32 cellular contexts compared by ENCODE assay signal in genomic region chr7:137142376-137142775, GRCh38.
DNase-seq lines count a peak whose midpoint lies in the region; ATAC-seq and TF ChIP-seq lines count a peak whose summit lies in the region.
"Had no signal": no experiment of that assay in that cellular context is flagged by ENCODE, and none has a peak within 500 bp of the region (broad histone marks: within the 10 kb centered on the region; RNA-seq: fewer than 3 reads in every experiment).

No MANE protein-coding gene starts in this region.

- H3K36me3 Mint-ChIP-seq in glutamatergic neuron (ENCODE audit: unreplicated experiment) = no peaks in the 10 kb centered on the region
- H3K36me3 Mint-ChIP-seq in immature natural killer cell = peaks cover 0 to 4% (median 0%) of the 10 kb centered on the region in 3 donors
- H3K36me3 Mint-ChIP-seq in Caco-2 (ENCODE audit: insufficient read depth, unreplicated experiment) = no peaks in the 10 kb centered on the region
- H3K36me3 Mint-ChIP-seq: activated CD4-positive, alpha-beta memory T cell treated with anti-CD3 and anti-CD28 coated beads for 36 hours; activated naive CD4-positive, alpha-beta T cell treated with anti-CD3 and anti-CD28 coated beads, Interleukin-2, amount 50 U/mL, for 72 hours; CD8-positive, alpha-beta T cell had no signal

- H3K4me1 ChIP-seq in ACC112 (ENCODE audit: control insufficient read depth, insufficient read depth, low read length, unreplicated experiment) (peaks cover 3% of the 10 kb centered on the region), Caco-2 (no peaks in the 10 kb centered on the region)
- H3K4me1 ChIP-seq: A549, esophagus squamous epithelium had no signal

- ATAC-seq in GM21515 (IDR thresholded peaks at IDR 0.05; ENCODE audit: unreplicated experiment) = no peak
- ATAC-seq: A549; activated naive CD4-positive, alpha-beta T cell treated with anti-CD3 and anti-CD28 coated beads, Interleukin-2, amount 50 U/mL, for 72 hours; CD8-positive, alpha-beta T cell; natural killer cell had no signal

- POLR2A ChIA-PET in Caco-2 (lab: Charles Lee) = no interaction called here

- H3K4me1 Mint-ChIP-seq in glutamatergic neuron (ENCODE audit: low read depth, unreplicated experiment) (no peaks in the 10 kb centered on the region), immature natural killer cell (no peaks in the 10 kb centered on the region), Caco-2 (ENCODE audit: low read depth, unreplicated experiment) (no peaks in the 10 kb centered on the region)
- H3K4me1 Mint-ChIP-seq: B cell; central memory CD8-positive, alpha-beta T cell; endodermal cell; natural killer cell had no signal

- H3K79me2 ChIP-seq in ACC112 (ENCODE audit: control insufficient read depth, insufficient read depth, low read length, unreplicated experiment) = no peaks in the 10 kb centered on the region

- CTCF ChIA-PET in Caco-2 (lab: Charles Lee) = no interaction called here

- DNase-seq in HS-5 (ENCODE audit: low read depth) (peak; percentile 29), RPMI7951 (ENCODE audit: low read depth) (peak; percentile 91), fibroblast of mammary gland (ENCODE audit: low read depth) (peak; percentile 42), glutamatergic neuron (no peak), immature natural killer cell (no peak), Caco-2 (no peak)
- DNase-seq: activated CD4-positive, alpha-beta memory T cell treated with anti-CD3 and anti-CD28 coated beads for 36 hours; activated CD4-positive, CD25-positive, alpha-beta regulatory T cell treated with anti-CD3 and anti-CD28 coated beads, Interleukin-2, amount 50 U/mL, for 72 hours; activated T-cell treated with anti-CD3 and anti-CD28 coated beads for 4 hours; aorta; CD8-positive, alpha-beta T cell; endodermal cell; esophagus squamous epithelium; H9; Karpas-422; natural killer cell; NCI-H1092; NCI-H1694 treated with DMSO at 0.1 percent for 48 hours; ovary; retina; SK-N-SH; small intestine; stimulated activated CD4-positive, alpha-beta T cell treated with anti-CD3 and anti-CD28 coated beads, Interleukin-1b, Interleukin-23, amount 100 ng/mL, for 48 hours; trophoblast cell had no signal

- H3K36me3 ChIP-seq in ACC112 (ENCODE audit: insufficient read depth, low read length) = no peaks in the 10 kb centered on the region
- H3K36me3 ChIP-seq in Caco-2 (ENCODE audit: control insufficient read depth, insufficient read depth, low read length) = no peaks in the 10 kb centered on the region
- H3K36me3 ChIP-seq: esophagus squamous epithelium, ovary had no signal

- H3K27ac ChIP-seq in ACC112 (ENCODE audit: low read depth, low read length) = peak overlapping the region; percentile 44
- H3K27ac ChIP-seq: A549, esophagus squamous epithelium, ovary had no signal

- no peak overlapping the region for H3K4me3 ChIP-seq in ACC112 (ENCODE audit: low read depth, low read length)
- no peak overlapping the region for H3K4me3 ChIP-seq in fibroblast of mammary gland (ENCODE audit: control insufficient read depth, low read depth, low read length)
- no peak overlapping the region for H3K4me3 ChIP-seq in Caco-2 (ENCODE audit: low read depth, low read length)
- H3K4me3 ChIP-seq: A549, esophagus squamous epithelium, ovary had no signal

- H3K4me3 Mint-ChIP-seq in glutamatergic neuron (ENCODE audit: unreplicated experiment) (no peak overlapping the region), immature natural killer cell (no peak overlapping the region), Caco-2 (ENCODE audit: unreplicated experiment) (no peak overlapping the region)
- H3K4me3 Mint-ChIP-seq: activated CD4-positive, alpha-beta memory T cell treated with anti-CD3 and anti-CD28 coated beads for 36 hours; B cell; CD8-positive, alpha-beta T cell; central memory CD8-positive, alpha-beta T cell; dendritic cell treated with granulocyte-macrophage colony-stimulating factor and Interleukin-4, amounts not matched to agents 40 ng/mL and 50 ng/mL, for 4 days; endodermal cell; H9; natural killer cell; T-helper 1 cell treated with Interleukin-12 subunit alpha and Interleukin-12 subunit beta and Interleukin-4 antibody, amounts not matched to agents 30 μg/mL and 1 μg/mL, for 36 hours had no signal

- TF ChIP-seq CTCF in fibroblast of mammary gland (conservative IDR thresholded peaks at IDR 0.05; ENCODE audit: control insufficient read depth, insufficient read depth, low read depth, low read length) = no peak
- TF ChIP-seq CTCF in glutamatergic neuron (IDR thresholded peaks at IDR 0.05; ENCODE audit: partially characterized antibody, unreplicated experiment) = no peak
- TF ChIP-seq CTCF in Caco-2 (IDR thresholded peaks at IDR 0.05; ENCODE audit: insufficient read depth in 1 of 2, low read depth in 1 of 2, low read length in 1 of 2, severe bottlenecking in 1 of 2, unreplicated experiment in 1 of 2) = no peak

- no TSS peak for BruUV-seq in Caco-2 (replicated peaks; lab: Mats Ljungman, UMichigan)

- H3K27me3 ChIP-seq in ACC112 (ENCODE audit: insufficient read depth, low read length) (no peaks in the 10 kb centered on the region), Caco-2 (replicated peaks; ENCODE audit: control insufficient read depth, insufficient read depth, low read length) (no peaks in the 10 kb centered on the region)
- H3K27me3 ChIP-seq: esophagus squamous epithelium, ovary had no signal

- no peak overlapping the region for H2AFZ ChIP-seq in ACC112 (ENCODE audit: low read length, unreplicated experiment)

- intact Hi-C loops in Caco-2 (cut with micrococcal nuclease; ENCODE audit: unreplicated experiment) = no loop called here

- H3K9me3 ChIP-seq in Caco-2 = no peaks in the 10 kb centered on the region
- H3K9me3 ChIP-seq: A549, esophagus squamous epithelium, ovary, SK-N-SH had no signal

- H3K27me3 Mint-ChIP-seq in glutamatergic neuron (ENCODE audit: unreplicated experiment) = no peaks in the 10 kb centered on the region
- H3K27me3 Mint-ChIP-seq in immature natural killer cell (ENCODE audit: low read depth in 3 of 3) = no peaks in the 10 kb centered on the region
- H3K27me3 Mint-ChIP-seq in Caco-2 (ENCODE audit: insufficient read depth, unreplicated experiment) = peaks cover 2% of the 10 kb centered on the region
- H3K27me3 Mint-ChIP-seq: activated CD4-positive, alpha-beta memory T cell treated with anti-CD3 and anti-CD28 coated beads for 36 hours; B cell; central memory CD8-positive, alpha-beta T cell; dendritic cell treated with granulocyte-macrophage colony-stimulating factor and Interleukin-4, amounts not matched to agents 40 ng/mL and 50 ng/mL, for 4 days had no signal

- H3K9me3 Mint-ChIP-seq in glutamatergic neuron (ENCODE audit: unreplicated experiment) = no peaks in the 10 kb centered on the region
- peaks cover 16 to 44% (median 25%) of the 10 kb centered on the region in 6 donors for H3K9me3 Mint-ChIP-seq in immature natural killer cell
- H3K9me3 Mint-ChIP-seq in Caco-2 (ENCODE audit: unreplicated experiment) = no peaks in the 10 kb centered on the region
- H3K9me3 Mint-ChIP-seq: dendritic cell treated with granulocyte-macrophage colony-stimulating factor and Interleukin-4, amounts not matched to agents 40 ng/mL and 50 ng/mL, for 4 days; H9 had no signal

- no peak overlapping the region for H3K27ac Mint-ChIP-seq in glutamatergic neuron (ENCODE audit: unreplicated experiment)
- H3K27ac Mint-ChIP-seq in immature natural killer cell = no peak overlapping the region
- no peak overlapping the region for H3K27ac Mint-ChIP-seq in Caco-2 (ENCODE audit: unreplicated experiment)
- H3K27ac Mint-ChIP-seq: activated CD4-positive, alpha-beta memory T cell treated with anti-CD3 and anti-CD28 coated beads for 36 hours; activated naive CD4-positive, alpha-beta T cell treated with anti-CD3 and anti-CD28 coated beads, Interleukin-2, amount 50 U/mL, for 72 hours; B cell; CD8-positive, alpha-beta T cell; dendritic cell treated with granulocyte-macrophage colony-stimulating factor and Interleukin-4, amounts not matched to agents 40 ng/mL and 50 ng/mL, for 4 days; endodermal cell; H9; natural killer cell; T-helper 1 cell treated with Interleukin-12 subunit alpha and Interleukin-12 subunit beta and Interleukin-4 antibody, amounts not matched to agents 30 μg/mL and 1 μg/mL, for 36 hours had no signal

Comparison
In these comparisons a context has a peak if more than half of its experiments do, and no peak if none do; other contexts are left out.
1. DNase-seq: peak in HS-5 (single experiment), RPMI7951 (single experiment) and fibroblast of mammary gland (single experiment); none in glutamatergic neuron (single experiment), immature natural killer cell (0 of 3) and Caco-2 (0 of 2).